In the genomic region with DNA sequence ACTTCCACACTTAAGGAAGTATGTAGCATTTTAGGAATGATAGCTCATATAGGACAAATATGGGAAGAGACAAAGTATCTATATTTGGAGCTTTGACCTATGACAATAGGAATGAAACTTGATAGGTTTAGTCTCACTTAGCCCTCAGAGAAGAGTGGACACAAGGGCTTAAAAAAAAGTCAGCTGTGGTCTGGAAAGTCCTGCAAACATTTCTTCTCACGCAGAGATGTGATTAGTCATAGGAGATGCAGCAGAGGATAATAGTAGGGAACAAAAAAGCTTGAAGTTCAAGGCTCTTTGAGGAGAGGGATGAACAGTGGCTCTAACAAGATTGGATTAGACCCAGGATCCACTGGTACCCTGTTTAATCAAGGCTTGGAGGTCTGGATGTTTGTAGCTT, we compare ENCODE assay signal across 13 cellular contexts. TPM values are rescaled to one million over a fixed set of nuclear protein-coding genes. Genes with fewer than 3 reads are reported as not detected.
DNase-seq lines count a peak whose midpoint lies in the region; ATAC-seq, FAIRE-seq and TF ChIP-seq lines count a peak whose summit lies in the region.
"Had no signal": no experiment of that assay in that cellular context is flagged by ENCODE, and none has a peak within 500 bp of the region (broad histone marks: within the 10 kb centered on the region; RNA-seq: fewer than 3 reads in every experiment).

No MANE protein-coding gene starts in this region.

- no peak for TF ChIP-seq POLR2A in GM12891 (IDR thresholded peaks at IDR 0.05; ENCODE audit: low read depth, low read length)

- H3K4me2 ChIP-seq in GM23338, result no peak overlapping the region

- H3K4me3 Mint-ChIP-seq in GM23338, result no peak overlapping the region
- H3K4me3 Mint-ChIP-seq in osteocyte (ENCODE audit: unreplicated experiment), result no peak overlapping the region

- H3K4me3 ChIP-seq in GM23338 (no peak overlapping the region), fibroblast of pulmonary artery (replicated peaks; ENCODE audit: low read depth, low read length) (no peak overlapping the region)
- H3K4me3 ChIP-seq: body of pancreas, upper lobe of left lung had no signal

- no peak for TF ChIP-seq CTCF in GM23338 (conservative IDR thresholded peaks at IDR 0.05; ENCODE audit: low read depth in 2 of 2)
- no peak for TF ChIP-seq CTCF in fibroblast of pulmonary artery (IDR thresholded peaks at IDR 0.05; ENCODE audit: low read length, missing control alignments)
- TF ChIP-seq CTCF in osteocyte (IDR thresholded peaks at IDR 0.05), result no peak

- H3K79me2 ChIP-seq in GM23338 (replicated peaks; ENCODE audit: insufficient read depth), result no peaks in the 10 kb centered on the region

- H3K27me3 Mint-ChIP-seq in GM23338 (ENCODE audit: insufficient read depth, low read depth, poor library complexity), result peaks cover 4% of the 10 kb centered on the region
- H3K27me3 Mint-ChIP-seq in osteocyte (ENCODE audit: unreplicated experiment), result peaks cover 20% of the 10 kb centered on the region

- H3K27ac ChIP-seq in GM23338 (ENCODE audit: low read depth), result no peak overlapping the region
- H3K27ac ChIP-seq: body of pancreas, C4-2B, upper lobe of left lung, WERI-Rb-1 had no signal

- H3F3A ChIP-seq in GM23338 (replicated peaks; ENCODE audit: low read depth), result no peaks in the 10 kb centered on the region

- ATAC-seq in GM23338, result no peak
- no peak for ATAC-seq in GM18861 (IDR thresholded peaks at IDR 0.05; ENCODE audit: unreplicated experiment)
- ATAC-seq: body of pancreas had no signal

- in situ Hi-C loops in ACHN (cut with HindIII; ENCODE audit: low pct_ligation_motif_present, low pct_unique_long_range_greater_than_20kb, low sequenced_read_pairs), result no loop called here

- H3K27me3 ChIP-seq in GM23338 (ENCODE audit: insufficient read depth), result no peaks in the 10 kb centered on the region; the same call in 1 of the 2 replicates
- H3K27me3 ChIP-seq: body of pancreas, upper lobe of left lung had no signal

- H3K4me1 ChIP-seq in GM23338 (ENCODE audit: insufficient read depth), result no peaks in the 10 kb centered on the region
- H3K4me1 ChIP-seq: body of pancreas, upper lobe of left lung had no signal

- no peaks in the 10 kb centered on the region for H4K20me1 ChIP-seq in GM23338 (replicated peaks; ENCODE audit: insufficient read depth)

- no peaks in the 10 kb centered on the region for H3K36me3 ChIP-seq in GM23338 (ENCODE audit: insufficient read depth)
- H3K36me3 ChIP-seq: upper lobe of left lung, WERI-Rb-1 had no signal

- FAIRE-seq in GM12891 (lab: Jason Lieb, UNC), result no peak

- peak overlapping the region; percentile 69; the same call in 1 of the 2 replicates for H2AFZ ChIP-seq in GM23338

- no peaks in the 10 kb centered on the region for H3K9me3 Mint-ChIP-seq in GM23338
- no peaks in the 10 kb centered on the region for H3K9me3 Mint-ChIP-seq in osteocyte (ENCODE audit: unreplicated experiment)

- H3K4me1 Mint-ChIP-seq in GM23338 (no peaks in the 10 kb centered on the region; the same call in 2 of the 3 replicates), osteocyte (ENCODE audit: unreplicated experiment) (no peaks in the 10 kb centered on the region)

- no peaks in the 10 kb centered on the region for H3K9me2 ChIP-seq in GM23338 (ENCODE audit: insufficient read depth)

- H3K36me3 Mint-ChIP-seq in GM23338 (ENCODE audit: low read depth) (no peaks in the 10 kb centered on the region), osteocyte (ENCODE audit: unreplicated experiment) (no peaks in the 10 kb centered on the region)

- H3K27ac Mint-ChIP-seq in GM23338 (no peak overlapping the region), osteocyte (ENCODE audit: unreplicated experiment) (no peak overlapping the region)

- DNase-seq in ACHN (peak; percentile 9), GM23338 (ENCODE audit: low spot score) (no peak), SHP77 treated with DMSO at 0.1 percent for 48 hours (lab: John Stamatoyannopoulos, UW) (peak; percentile 16), fibroblast of pulmonary artery (ENCODE audit: low read depth) (peak; percentile 51), osteocyte (ENCODE audit: extremely low spot score, unreplicated experiment) (no peak), inferior parietal cortex (ENCODE audit: extremely low spot score) (no peak), GM12891 (ENCODE audit: insufficient read length, low spot score) (no peak)
- DNase-seq: body of pancreas, NCI-H2107, upper lobe of left lung, WERI-Rb-1 had no signal

TF ChIP-seq in GM12891, 5 proteins besides CTCF, POLR2A, EP300 and RAD21:
- TF ChIP-seq PAX5 (IDR thresholded peaks at IDR 0.05; ENCODE audit: insufficient read depth, low read length, severe bottlenecking) (no peak), POU2F2 (IDR thresholded peaks at IDR 0.05; ENCODE audit: low read depth, low read length) (no peak), TAF1 (IDR thresholded peaks at IDR 0.05; ENCODE audit: low read depth, low read length) (no peak), SPI1 (IDR thresholded peaks at IDR 0.05; ENCODE audit: low read depth, low read length) (no peak), POLR2AphosphoS5 (IDR thresholded peaks at IDR 0.05; ENCODE audit: low read depth, low read length) (no peak)

RNA-seq across cellular contexts. Expression of a gene that starts 14.8 kb away (rescaled TPM):
- total RNA-seq in GM23338 (2014; rRNA removed; shearing (Covaris generic)), result 141 and 168 TPM in 2 replicates
- 63.6 and 72.8 TPM in 2 replicates for polyA plus RNA-seq in GM23338 (2016; fragmentation: Nextera tagmentation; extraction: Ambion mirVana)
- 73.0 and 84.4 TPM in 2 replicates for total RNA-seq in osteocyte
- polyA plus RNA-seq in GM12891 (2012; ENCODE audit: low read depth, missing spikeins), result 52.4 TPM

RNA-seq across cellular contexts. Expression of a gene that starts 35.2 kb away (rescaled TPM):
- total RNA-seq in GM23338 (2014; rRNA removed; shearing (Covaris generic)), result 70.1 and 92.5 TPM in 2 replicates
- polyA plus RNA-seq in GM23338 (2016; fragmentation: Nextera tagmentation; extraction: Ambion mirVana), result 56.4 and 63.0 TPM in 2 replicates
- total RNA-seq in osteocyte, result 54.3 and 58.6 TPM in 2 replicates
- polyA plus RNA-seq in GM12891 (2012; ENCODE audit: low read depth, missing spikeins), result 28.3 TPM

Comparison
In these comparisons a context has a peak if more than half of its experiments do, and no peak if none do; other contexts are left out.
1. DNase-seq: peak in ACHN (single experiment), SHP77 treated with DMSO at 0.1 percent for 48 hours (single experiment) and fibroblast of pulmonary artery (single experiment); none in GM23338 (single experiment), osteocyte (single experiment), inferior parietal cortex (single experiment) and GM12891 (single experiment).